11 cellular contexts compared by ENCODE assay signal in the genomic region with DNA sequence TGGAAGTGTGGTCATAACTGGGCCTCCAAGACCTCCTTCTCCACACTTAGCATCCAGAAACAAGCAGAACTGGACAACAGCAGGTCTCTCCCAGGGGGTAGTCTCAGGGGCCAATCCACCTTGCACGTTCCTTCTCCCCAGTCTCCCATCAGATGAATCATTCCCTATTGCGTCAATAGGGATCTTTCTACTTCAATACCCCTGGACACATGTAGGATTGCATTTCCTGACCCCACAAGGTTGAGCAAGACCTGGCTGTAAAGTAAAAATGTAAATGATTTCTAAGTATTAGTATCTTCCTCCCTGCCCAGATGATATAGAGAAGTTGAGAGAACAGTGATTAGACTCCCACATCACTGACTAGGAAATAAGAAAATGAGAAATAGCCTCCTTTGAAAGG.
DNase-seq lines count a peak whose midpoint lies in the region; ATAC-seq, FAIRE-seq and TF ChIP-seq lines count a peak whose summit lies in the region.
"Had no signal": no experiment of that assay in that cellular context is flagged by ENCODE, and none has a peak within 500 bp of the region (broad histone marks: within the 10 kb centered on the region; RNA-seq: fewer than 3 reads in every experiment).

No MANE protein-coding gene starts in this region.

- H3K36me3 Mint-ChIP-seq in stimulated activated memory B cell treated with anti-CD40 and anti-IgM and Interleukin-4, amounts not matched to agents 10 μg/mL and 1 μg/mL and 100 μg/mL, for 72 hours = no peaks in the 10 kb centered on the region
- H3K36me3 Mint-ChIP-seq: CD4-positive, CD25-positive, alpha-beta regulatory T cell had no signal

- no peak for FAIRE-seq in bronchial epithelial cell (lab: Jason Lieb, UNC)
- FAIRE-seq: A549 had no signal

- H3K36me3 ChIP-seq in bronchial epithelial cell (ENCODE audit: control insufficient read depth, insufficient read depth, low read length) = no peaks in the 10 kb centered on the region

- peaks cover 8% of the 10 kb centered on the region for H3K4me1 Mint-ChIP-seq in stimulated activated memory B cell treated with anti-CD40 and anti-IgM and Interleukin-4, amounts not matched to agents 10 μg/mL and 1 μg/mL and 100 μg/mL, for 72 hours

- no peak overlapping the region for H3K27ac Mint-ChIP-seq in stimulated activated memory B cell treated with anti-CD40 and anti-IgM and Interleukin-4, amounts not matched to agents 10 μg/mL and 1 μg/mL and 100 μg/mL, for 72 hours
- H3K27ac Mint-ChIP-seq: GM23338 had no signal

- H3K4me3 ChIP-seq in NB4 (ENCODE audit: low read depth, low read length) = no peak overlapping the region
- no peak overlapping the region for H3K4me3 ChIP-seq in bronchial epithelial cell (ENCODE audit: low read depth, low read length)
- H3K4me3 ChIP-seq: A549, GM23338 had no signal

- no peak overlapping the region for H3K4me3 Mint-ChIP-seq in stimulated activated memory B cell treated with anti-CD40 and anti-IgM and Interleukin-4, amounts not matched to agents 10 μg/mL and 1 μg/mL and 100 μg/mL, for 72 hours
- H3K4me3 Mint-ChIP-seq: CD4-positive, CD25-positive, alpha-beta regulatory T cell; GM23338 had no signal

- TF ChIP-seq POLR2A in NB4 (IDR thresholded peaks at IDR 0.05; ENCODE audit: extremely low read depth, insufficient read length) = no peak

- H3K9me3 Mint-ChIP-seq in stimulated activated memory B cell treated with anti-CD40 and anti-IgM and Interleukin-4, amounts not matched to agents 10 μg/mL and 1 μg/mL and 100 μg/mL, for 72 hours = no peaks in the 10 kb centered on the region
- H3K9me3 Mint-ChIP-seq: GM23338 had no signal

- TF ChIP-seq CTCF in NB4 (IDR thresholded peaks at IDR 0.05; ENCODE audit: low read depth, low read length) (no peak), bronchial epithelial cell (IDR thresholded peaks at IDR 0.05; ENCODE audit: insufficient read depth, low read length, severe bottlenecking) (no peak)

- H3K27me3 ChIP-seq in bronchial epithelial cell (ENCODE audit: control insufficient read depth, insufficient read depth, low read length) = peaks cover 3% of the 10 kb centered on the region

- H3K27me3 Mint-ChIP-seq in stimulated activated memory B cell treated with anti-CD40 and anti-IgM and Interleukin-4, amounts not matched to agents 10 μg/mL and 1 μg/mL and 100 μg/mL, for 72 hours = peaks cover 81% of the 10 kb centered on the region

- ATAC-seq in stimulated activated memory B cell treated with anti-CD40 and anti-IgM and Interleukin-4, amounts not matched to agents 10 μg/mL and 1 μg/mL and 100 μg/mL, for 72 hours = no peak
- ATAC-seq: A549, GM23338 had no signal

- DNase-seq in CD1c-positive myeloid dendritic cell (ENCODE audit: extremely low spot score) = peak; percentile 41
- DNase-seq in NB4 (ENCODE audit: low read depth) = peak; percentile 60
- peak; percentile 5 for DNase-seq in bronchial epithelial cell (ENCODE audit: low read depth)
- DNase-seq in renal cortical epithelial cell (ENCODE audit: low read depth) = peak; percentile 7
- DNase-seq in DMS53 treated with DMSO at 0.1 percent for 48 hours (lab: John Stamatoyannopoulos, UW; ENCODE audit: unreplicated experiment) = no peak
- DNase-seq: CD4-positive, CD25-positive, alpha-beta regulatory T cell; DMS53; H7 had no signal
